Comparison of ENCODE assay signal across 8 cellular contexts in genomic region chr17:36534881-36535668, GRCh38. TPM values are rescaled to one million over a fixed set of nuclear protein-coding genes. Genes with fewer than 3 reads are reported as not detected.
DNase-seq lines count a peak whose midpoint lies in the region; ATAC-seq and TF ChIP-seq lines count a peak whose summit lies in the region.

Gene PIGW (plus strand): TSS chr17:36534987. CDS start chr17:36537102, 2,115 bp downstream.

- peak within 1 kb of the TSS; percentile 98 for H2AK5ac ChIP-seq in IMR-90 (ENCODE audit: low read depth, low read length)

- H3K4ac ChIP-seq in IMR-90 (ENCODE audit: low read depth, low read length): peak within 1 kb of the TSS; percentile 98

- H4K20me1 ChIP-seq in IMR-90 (ENCODE audit: insufficient read depth, low read length): no peaks in the 10 kb centered on the region; the same call in 1 of the 2 replicates

- intact Hi-C loops in IMR-90 (cut with micrococcal nuclease) (loop anchor here (1.0 to 2.0 kb wide), 2 partner anchors 9 to 38 kb away; partner anchors contain the start of gene GGNBP2), mucosa of descending colon (cut with DNase I, micrococcal nuclease) (no loop called here)

- peak within 1 kb of the TSS; percentile 93 for H3K27ac ChIP-seq in IMR-90 (ENCODE audit: insufficient read depth, low read length)

- peak within 1 kb of the TSS; percentile 94 for H4K91ac ChIP-seq in IMR-90 (ENCODE audit: insufficient read depth, low read depth, low read length)

- peak within 1 kb of the TSS; percentile 98 for H3K23ac ChIP-seq in IMR-90 (ENCODE audit: low read depth, low read length)

- H2BK15ac ChIP-seq in IMR-90 (ENCODE audit: low read depth, low read length): no peak within 1 kb of the TSS; the same call in 2 of the 3 replicates

- peak within 1 kb of the TSS; percentile 77 for H2BK5ac ChIP-seq in IMR-90 (ENCODE audit: low read depth, low read length, poor library complexity, severe bottlenecking)

- peak within 1 kb of the TSS; percentile 99 for H2AFZ ChIP-seq in IMR-90 (replicated peaks; ENCODE audit: low read length, poor library complexity)

- no peak within 1 kb of the TSS for H2BK20ac ChIP-seq in IMR-90 (ENCODE audit: low read depth, low read length)

- ATAC-seq in GM21515 (IDR thresholded peaks at IDR 0.05; ENCODE audit: unreplicated experiment) (peak; percentile 58), IMR-90 (ENCODE audit: low read depth) (peak; percentile 91), mucosa of descending colon (peak; percentile 94)

- H3K18ac ChIP-seq in IMR-90 (ENCODE audit: low read depth, low read length): peak within 1 kb of the TSS; percentile 39; the same call in 1 of the 2 replicates

- TF ChIP-seq POLR2A in IMR-90 (IDR thresholded peaks at IDR 0.05; ENCODE audit: low read depth, low read length): peak; percentile 89

- peak; percentile 99 for DNase-seq in D341Med (ENCODE audit: low spot score)
- DNase-seq in IMR-90: peak; percentile 85
- peak; percentile 94 for DNase-seq in OCI-M1 (lab: John Stamatoyannopoulos, UW)
- peak; percentile 78 for DNase-seq in activated T-cell treated with anti-CD3 and anti-CD28 coated beads for 1 hour (ENCODE audit: low read depth)
- peak; percentile 74 for DNase-seq in epidermal melanocyte (ENCODE audit: insufficient read length, low spot score)
- peak; percentile 91 to 95 (median 95) for DNase-seq in mucosa of descending colon
- DNase-seq in stimulated activated CD8-positive, alpha-beta memory T cell treated with anti-CD3 and anti-CD28 coated beads, Interleukin-4, amount 100 ng/mL, for 1 hour (ENCODE audit: low read depth in 2 of 2, low spot score in 1 of 2): peak; percentile 47 to 71

- H3K9ac ChIP-seq in IMR-90 (ENCODE audit: low read depth, low read length): peak within 1 kb of the TSS; percentile 89

- CTCF ChIA-PET in IMR-90 (lab: Yijun Ruan, JAX): no interaction called here

- TSS peak; percentile 36 for BruUV-seq in IMR-90 (replicated peaks; lab: Mats Ljungman, UMichigan)

- POLR2A ChIA-PET in IMR-90 (lab: Charles Lee; ENCODE audit: unreplicated experiment): interaction anchor here (0.6 kb wide), 1 partner anchor 790 kb away, joined by 5 read pairs; no protein-coding TSS in a partner anchor

- peaks cover 33 to 55% of the 10 kb centered on the region in 2 experiments for H3K79me1 ChIP-seq in IMR-90 (ENCODE audit: low read depth in 1 of 2, low read length in 2 of 2)

- dilution Hi-C loops in IMR-90 (cut with HindIII; ENCODE audit: low sequenced_read_pairs, unreplicated experiment): no loop called here

- H3K4me2 ChIP-seq in IMR-90 (ENCODE audit: low read depth, low read length): peak within 1 kb of the TSS; percentile 85

- peak within 1 kb of the TSS; percentile 96 to 98 for H4K8ac ChIP-seq in IMR-90 (ENCODE audit: low read depth in 2 of 2, low read length in 2 of 2)

- peak within 1 kb of the TSS; percentile 38 for H2BK120ac ChIP-seq in IMR-90 (ENCODE audit: low read depth, low read length)

- TF ChIP-seq RAD21 in IMR-90 (IDR thresholded peaks at IDR 0.05; ENCODE audit: low read length): no peak

- peaks cover 5% of the 10 kb centered on the region for H3K4me1 ChIP-seq in IMR-90 (ENCODE audit: control insufficient read depth, insufficient read depth, low read length)
- peaks cover 4% of the 10 kb centered on the region for H3K4me1 ChIP-seq in mucosa of descending colon (ENCODE audit: low read depth)

- TF ChIP-seq CTCF in IMR-90 (conservative IDR thresholded peaks at IDR 0.05; ENCODE audit: low read depth, low read length) (no peak), mucosa of descending colon (IDR thresholded peaks at IDR 0.05) (peak; percentile 14)

- H3K4me3 ChIP-seq in IMR-90 (ENCODE audit: insufficient read depth, low read depth, low read length) (peak within 1 kb of the TSS; percentile 84), mucosa of descending colon (peak within 1 kb of the TSS; percentile 76)

- peaks cover 16% of the 10 kb centered on the region for H3K36me3 ChIP-seq in IMR-90 (ENCODE audit: control insufficient read depth, insufficient read depth, low read length)
- H3K36me3 ChIP-seq in mucosa of descending colon (ENCODE audit: low read depth): no peaks in the 10 kb centered on the region

- peak within 1 kb of the TSS; percentile 81 for H4K5ac ChIP-seq in IMR-90 (ENCODE audit: low read depth, low read length)

- 1% methylated on average over 33 of the region's 82 CpGs; no CpG with 5 or more reads in 1 of the 2 experiments for WGBS in IMR-90 (ENCODE audit: extremely low coverage in 2 of 2, insufficient read length in 1 of 2), 2 experiments

- H3K56ac ChIP-seq in IMR-90 (ENCODE audit: extremely low read depth, insufficient read depth, low read length): peak within 1 kb of the TSS; percentile 92

- H2AK9ac ChIP-seq in IMR-90 (replicated peaks; ENCODE audit: low read depth, low read length, poor library complexity): peak within 1 kb of the TSS; percentile 99

- in situ Hi-C loops in IMR-90 (cut with MboI; ENCODE audit: low sequenced_read_pairs): no loop called here

- peak within 1 kb of the TSS; percentile 97 for H3K14ac ChIP-seq in IMR-90 (replicated peaks; ENCODE audit: low read depth, low read length)

- H3K27me3 ChIP-seq in IMR-90 (ENCODE audit: control insufficient read depth, insufficient read depth, low read length): no peaks in the 10 kb centered on the region

- peaks cover 11% of the 10 kb centered on the region; the same call in 1 of the 2 replicates for H3K9me1 ChIP-seq in IMR-90 (ENCODE audit: insufficient read depth, low read length)

- no peaks in the 10 kb centered on the region for H3K9me3 ChIP-seq in IMR-90 (ENCODE audit: control insufficient read depth, insufficient read depth, low read length)
- H3K9me3 ChIP-seq in mucosa of descending colon: no peaks in the 10 kb centered on the region

TF ChIP-seq in IMR-90, 13 proteins besides CTCF, POLR2A, EP300 and RAD21:
- TF ChIP-seq MAFK (IDR thresholded peaks at IDR 0.05; ENCODE audit: low read depth, low read length) (no peak), USF2 (IDR thresholded peaks at IDR 0.05; ENCODE audit: low read depth, low read length) (peak; percentile 68), MXI1 (IDR thresholded peaks at IDR 0.05; ENCODE audit: borderline replicate concordance, low read depth, low read length) (peak; percentile 98), FOS (IDR thresholded peaks at IDR 0.05; ENCODE audit: low read depth, low read length) (0 out of 2 replicates have a peak, but pooled peaks have one; percentile 6), CHD1 (IDR thresholded peaks at IDR 0.05; ENCODE audit: low read depth, low read length) (no peak), BHLHE40 (IDR thresholded peaks at IDR 0.05; ENCODE audit: low read depth, low read length) (peak; percentile 76), SMC3 (IDR thresholded peaks at IDR 0.05; ENCODE audit: low read depth, low read length) (no peak), MAZ (IDR thresholded peaks at IDR 0.05; ENCODE audit: borderline replicate concordance, low read depth, low read length) (peak; percentile 62; the same call in 1 of the 2 replicates), ELK1 (IDR thresholded peaks at IDR 0.05; ENCODE audit: borderline replicate concordance, low read depth, low read length) (no peak)

RNA-seq across cellular contexts. Expression of gene PIGW, which starts in this region (rescaled TPM):
- 4.5 and 6.1 TPM in 2 replicates for total RNA-seq in IMR-90 (2012; rRNA removed)
- polyA plus RNA-seq in IMR-90 (2012; rRNA removed): 4.8 and 5.5 TPM in 2 replicates
- polyA plus RNA-seq in IMR-90 (2012; cell fraction: cytosol; rRNA removed): 1.9 and 4.3 TPM in 2 replicates
- 0.91 and 3.3 TPM in 2 replicates for polyA plus RNA-seq in IMR-90 (2012; cell fraction: nucleus; rRNA removed; ENCODE audit: low replicate concordance)
- 10 to 100 TPM in 1 of 3 donors, 1 to 10 TPM in 2; 4.6 to 10.2 (median 7.0) TPM for total RNA-seq in mucosa of descending colon

Comparison
In these comparisons a context has a peak if more than half of its experiments do, and no peak if none do; other contexts are left out.
1. Peak in every context shown above with its lines: DNase-seq, ATAC-seq, H3K4me3 ChIP-seq and H3K27ac ChIP-seq.